Comparison of ENCODE assay signal across 35 cellular contexts in the genomic region with DNA sequence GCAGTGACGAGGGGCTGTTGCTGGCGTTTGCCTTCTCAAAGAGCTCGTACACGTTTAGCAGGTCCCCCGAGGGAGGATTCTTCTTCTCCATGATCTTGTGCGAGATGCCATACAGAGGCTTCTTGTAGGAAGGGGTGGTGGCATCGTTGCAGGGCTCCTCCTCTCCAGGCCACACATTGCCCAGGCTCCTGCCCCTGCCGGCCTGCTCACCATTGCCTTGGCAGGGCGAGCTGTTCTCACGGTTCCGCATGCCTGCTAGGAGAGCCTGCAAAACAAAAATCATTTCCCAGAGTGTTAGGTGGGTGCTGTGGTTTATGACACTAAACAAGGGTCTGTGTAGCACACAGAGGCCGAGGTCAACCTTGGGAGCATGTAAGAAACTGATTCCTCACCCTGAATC.
"Had no signal": no experiment of that assay in that cellular context is flagged by ENCODE, and none has a peak within 500 bp of the region (broad histone marks: within the 10 kb centered on the region; RNA-seq: fewer than 3 reads in every experiment).

No MANE protein-coding gene starts in this region.

- H3K4me1 ChIP-seq: breast epithelium had no signal

- H3K27me3 Mint-ChIP-seq: activated CD4-positive, alpha-beta memory T cell treated with anti-CD3 and anti-CD28 coated beads, Interleukin-2, amount 10 ng/mL, durations not matched to agents 7 days and 5 days; activated CD4-positive, alpha-beta T cell treated with anti-CD3 and anti-CD28 coated beads for 36 hours; activated CD4-positive, alpha-beta T cell treated with anti-CD3 and anti-CD28 coated beads, Interleukin-2, amount 10 ng/mL, durations not matched to agents 7 days and 5 days; activated CD8-positive, alpha-beta memory T cell treated with anti-CD3 and anti-CD28 coated beads, Interleukin-2, amount 10 ng/mL, durations not matched to agents 7 days and 5 days; activated naive CD8-positive, alpha-beta T cell treated with anti-CD3 and anti-CD28 coated beads for 36 hours; activated T-cell treated with anti-CD3 and anti-CD28 coated beads, Interleukin-2, amount 50 U/mL, for 24 hours had no signal

- H3K4me3 Mint-ChIP-seq: activated CD4-positive, alpha-beta memory T cell treated with anti-CD3 and anti-CD28 coated beads, Interleukin-2, amount 10 ng/mL, durations not matched to agents 7 days and 5 days; activated CD4-positive, alpha-beta T cell treated with anti-CD3 and anti-CD28 coated beads for 36 hours; activated CD4-positive, alpha-beta T cell treated with anti-CD3 and anti-CD28 coated beads, Interleukin-2, amount 10 ng/mL, durations not matched to agents 7 days and 5 days; activated CD8-positive, alpha-beta memory T cell treated with anti-CD3 and anti-CD28 coated beads, Interleukin-2, amount 10 ng/mL, durations not matched to agents 7 days and 5 days; activated CD8-positive, alpha-beta T cell treated with anti-CD3 and anti-CD28 coated beads, Interleukin-2, amount 10 ng/mL, durations not matched to agents 7 days and 5 days; activated naive CD4-positive, alpha-beta T cell treated with anti-CD3 and anti-CD28 coated beads for 36 hours; activated naive CD8-positive, alpha-beta T cell treated with anti-CD3 and anti-CD28 coated beads for 36 hours; activated T-cell treated with anti-CD3 and anti-CD28 coated beads, Interleukin-2, amount 50 U/mL, for 24 hours; T-helper 1 cell treated with Interleukin-12 subunit alpha and Interleukin-12 subunit beta and Interleukin-4 antibody, amounts not matched to agents 30 μg/mL and 1 μg/mL, for 36 hours; T-helper 2 cell treated with Interferon-gamma antibody and Interleukin-4, amounts not matched to agents 5 μg/mL and 100 μg/mL, for 36 hours had no signal

- H3K36me3 Mint-ChIP-seq: activated CD8-positive, alpha-beta memory T cell treated with anti-CD3 and anti-CD28 coated beads, Interleukin-2, amount 10 ng/mL, durations not matched to agents 7 days and 5 days had no signal

- H3K36me3 ChIP-seq: adrenal gland, brain microvascular endothelial cell, breast epithelium had no signal

- H3K9me3 ChIP-seq: adrenal gland, body of pancreas, breast epithelium had no signal

- H3K9me3 Mint-ChIP-seq: activated CD4-positive, alpha-beta memory T cell treated with anti-CD3 and anti-CD28 coated beads, Interleukin-2, amount 10 ng/mL, durations not matched to agents 7 days and 5 days; activated CD4-positive, alpha-beta T cell treated with anti-CD3 and anti-CD28 coated beads, Interleukin-2, amount 10 ng/mL, durations not matched to agents 7 days and 5 days; activated naive CD4-positive, alpha-beta T cell treated with anti-CD3 and anti-CD28 coated beads for 36 hours; activated naive CD4-positive, alpha-beta T cell treated with anti-CD3 and anti-CD28 coated beads, Interleukin-2, amount 50 U/mL, for 72 hours; activated naive CD8-positive, alpha-beta T cell treated with anti-CD3 and anti-CD28 coated beads for 36 hours; activated T-cell treated with anti-CD3 and anti-CD28 coated beads, Interleukin-2, amount 50 U/mL, for 24 hours; activated T-helper 2 cell treated with anti-CD3 and anti-CD28 coated beads, Interferon-gamma antibody, Interleukin-2, Interleukin-4, amounts not matched to agents 10 μg/mL and 5 μg/mL and 100 μg/mL, durations not matched to agents 14 hours and 24 hours and 36 hours; T-helper 1 cell treated with Interleukin-12 subunit alpha and Interleukin-12 subunit beta and Interleukin-4 antibody, amounts not matched to agents 30 μg/mL and 1 μg/mL, for 36 hours; T-helper 2 cell treated with Interferon-gamma antibody and Interleukin-4, amounts not matched to agents 5 μg/mL and 100 μg/mL, for 36 hours had no signal

- H3K27ac ChIP-seq: adrenal gland, body of pancreas, brain microvascular endothelial cell, breast epithelium, VCaP had no signal

- H3K4me3 ChIP-seq: adrenal gland, body of pancreas, breast epithelium had no signal

- H3K27ac Mint-ChIP-seq: activated CD4-positive, alpha-beta memory T cell treated with anti-CD3 and anti-CD28 coated beads, Interleukin-2, amount 10 ng/mL, durations not matched to agents 7 days and 5 days; activated CD4-positive, alpha-beta T cell treated with anti-CD3 and anti-CD28 coated beads for 36 hours; activated CD4-positive, alpha-beta T cell treated with anti-CD3 and anti-CD28 coated beads, Interleukin-2, amount 10 ng/mL, durations not matched to agents 7 days and 5 days; activated CD8-positive, alpha-beta memory T cell treated with anti-CD3 and anti-CD28 coated beads, Interleukin-2, amount 10 ng/mL, durations not matched to agents 7 days and 5 days; activated CD8-positive, alpha-beta T cell treated with anti-CD3 and anti-CD28 coated beads, Interleukin-2, amount 10 ng/mL, durations not matched to agents 7 days and 5 days; activated naive CD4-positive, alpha-beta T cell treated with anti-CD3 and anti-CD28 coated beads for 36 hours; activated naive CD8-positive, alpha-beta T cell treated with anti-CD3 and anti-CD28 coated beads for 36 hours; activated T-cell treated with anti-CD3 and anti-CD28 coated beads, Interleukin-2, amount 50 U/mL, for 24 hours; activated T-helper 2 cell treated with anti-CD3 and anti-CD28 coated beads, Interferon-gamma antibody, Interleukin-2, Interleukin-4, amounts not matched to agents 10 μg/mL and 5 μg/mL and 100 μg/mL, durations not matched to agents 14 hours and 24 hours and 36 hours; T-helper 1 cell treated with Interleukin-12 subunit alpha and Interleukin-12 subunit beta and Interleukin-4 antibody, amounts not matched to agents 30 μg/mL and 1 μg/mL, for 36 hours; T-helper 2 cell treated with Interferon-gamma antibody and Interleukin-4, amounts not matched to agents 5 μg/mL and 100 μg/mL, for 36 hours had no signal

- H3K27me3 ChIP-seq: adrenal gland, body of pancreas, brain microvascular endothelial cell, breast epithelium had no signal

- ATAC-seq: activated CD4-positive, alpha-beta T cell treated with anti-CD3 and anti-CD28 coated beads for 36 hours; activated CD4-positive, CD25-positive, alpha-beta regulatory T cell treated with anti-CD3 and anti-CD28 coated beads, Interleukin-2, amount 50 U/mL, for 24 hours; activated CD8-positive, alpha-beta memory T cell treated with anti-CD3 and anti-CD28 coated beads, Interleukin-2, amount 10 ng/mL, durations not matched to agents 7 days and 5 days; activated CD8-positive, alpha-beta T cell treated with anti-CD3 and anti-CD28 coated beads, Interleukin-2, amount 10 ng/mL, durations not matched to agents 7 days and 5 days; activated naive CD4-positive, alpha-beta T cell treated with anti-CD3 and anti-CD28 coated beads, Interleukin-2, amount 50 U/mL, for 72 hours; body of pancreas had no signal

- DNase-seq: activated CD4-positive, alpha-beta memory T cell treated with anti-CD3 and anti-CD28 coated beads, Interleukin-2, amount 10 ng/mL, durations not matched to agents 7 days and 5 days; activated CD4-positive, alpha-beta T cell treated with anti-CD3 and anti-CD28 coated beads for 1 hour; activated CD4-positive, alpha-beta T cell treated with anti-CD3 and anti-CD28 coated beads for 36 hours; activated CD4-positive, alpha-beta T cell treated with anti-CD3 and anti-CD28 coated beads for 48 hours; activated CD4-positive, alpha-beta T cell treated with anti-CD3 and anti-CD28 coated beads, Interleukin-2, amount 10 ng/mL, durations not matched to agents 7 days and 5 days; activated CD4-positive, alpha-beta T cell treated with anti-CD3 and anti-CD28 coated beads, Interleukin-2, amount 50 U/mL, for 48 hours; activated CD4-positive, CD25-positive, alpha-beta regulatory T cell; activated CD8-positive, alpha-beta memory T cell treated with anti-CD3 and anti-CD28 coated beads for 24 hours; activated CD8-positive, alpha-beta memory T cell treated with anti-CD3 and anti-CD28 coated beads, Interleukin-2, amount 10 ng/mL, durations not matched to agents 7 days and 5 days; activated CD8-positive, alpha-beta memory T cell treated with anti-CD3 and anti-CD28 coated beads, Interleukin-2, amount 50 U/mL, for 48 hours; activated CD8-positive, alpha-beta T cell treated with anti-CD3 and anti-CD28 coated beads, Interleukin-2, amount 10 ng/mL, durations not matched to agents 7 days and 5 days; activated effector memory CD4-positive, alpha-beta T cell treated with anti-CD3 and anti-CD28 coated beads, Interleukin-2, amount 50 U/mL, for 16 hours; activated gamma-delta T cell treated with Interleukin-2 at 50 U/mL for 16 hours; activated naive CD4-positive, alpha-beta T cell; activated naive CD4-positive, alpha-beta T cell treated with anti-CD3 and anti-CD28 coated beads for 36 hours; activated naive CD4-positive, alpha-beta T cell treated with anti-CD3 and anti-CD28 coated beads, Interleukin-2, amount 50 U/mL, for 16 hours; activated naive CD8-positive, alpha-beta T cell treated with anti-CD3 and anti-CD28 coated beads for 36 hours; activated T-cell treated with anti-CD3 and anti-CD28 coated beads, Interleukin-2, amount 50 U/mL, for 24 hours; activated T-cell treated with anti-CD3 and anti-CD28 coated beads, Interleukin-2, amount 50 U/mL, for 48 hours; adrenal gland; amniotic stem cell; aorta; body of pancreas; brain microvascular endothelial cell; central memory CD4-positive, alpha-beta T cell; T-helper 1 cell; T-helper 2 cell; T-helper 9 cell had no signal
